ENCODE assay signal across 8 cellular contexts in genomic region chr21:45555557-45556301, GRCh38. TPM values are rescaled to one million over a fixed set of nuclear protein-coding genes. Genes with fewer than 3 reads are reported as not detected.
DNase-seq lines count a peak whose midpoint lies in the region; ATAC-seq lines count a peak whose summit lies in the region.

No MANE protein-coding gene starts in this region.

- H3K36me3 Mint-ChIP-seq in CD8-positive, alpha-beta memory T cell: peaks cover 0 to 3% (median 0%) of the 10 kb centered on the region in 3 donors

- H3K4me3 ChIP-seq in CD8-positive, alpha-beta memory T cell (ENCODE audit: low read length): peak overlapping the region; percentile 34
- H3K4me3 ChIP-seq in H7 (ENCODE audit: insufficient read depth, low read depth, low read length): peak overlapping the region; percentile 61

- no peaks in the 10 kb centered on the region for H3K27me3 ChIP-seq in CD8-positive, alpha-beta memory T cell (ENCODE audit: insufficient read depth, low read length, poor library complexity, severe bottlenecking)
- H3K27me3 ChIP-seq in H7 (ENCODE audit: control insufficient read depth, insufficient read depth, low read length): no peaks in the 10 kb centered on the region

- H3K4me1 Mint-ChIP-seq in CD8-positive, alpha-beta memory T cell: peaks cover 15 to 32% (median 20%) of the 10 kb centered on the region in 3 donors
- H3K4me1 Mint-ChIP-seq in stimulated activated naive CD8-positive, alpha-beta T cell treated with anti-CD3 and anti-CD28 coated beads, Interleukin-15, amount 100 ng/mL, for 72 hours: peaks cover 37% of the 10 kb centered on the region

- POLR2A ChIA-PET in CD8-positive, alpha-beta memory T cell (lab: Charles Lee): no interaction called here

- peak; percentile 71 for ATAC-seq in stimulated activated naive CD8-positive, alpha-beta T cell treated with anti-CD3 and anti-CD28 coated beads, Interleukin-15, amount 100 ng/mL, for 72 hours

- H3K9me3 Mint-ChIP-seq in CD8-positive, alpha-beta memory T cell: no peaks in the 10 kb centered on the region
- no peaks in the 10 kb centered on the region for H3K9me3 Mint-ChIP-seq in stimulated activated naive CD8-positive, alpha-beta T cell treated with anti-CD3 and anti-CD28 coated beads, Interleukin-15, amount 100 ng/mL, for 72 hours

- CTCF ChIA-PET in CD8-positive, alpha-beta memory T cell (lab: Charles Lee): interaction anchor here (0.7 to 1.6 kb wide), 11 partner anchors 13 to 78 kb away, joined by 3 to 6 read pairs (median 4); no protein-coding TSS in a partner anchor

- H3K27ac ChIP-seq in CD8-positive, alpha-beta memory T cell (ENCODE audit: low read depth, low read length): peak overlapping the region; percentile 38

- H3K4me3 Mint-ChIP-seq in CD8-positive, alpha-beta memory T cell: peak overlapping the region in 6 of 7 donors; percentile 19 to 81 (median 54)
- peak overlapping the region; percentile 66 to 73 for H3K4me3 Mint-ChIP-seq in stimulated activated naive CD8-positive, alpha-beta T cell treated with anti-CD3 and anti-CD28 coated beads, Interleukin-15, amount 100 ng/mL, for 72 hours

- H3K27me3 Mint-ChIP-seq in CD8-positive, alpha-beta memory T cell: peaks cover 1 to 4% of the 10 kb centered on the region in 2 donors
- peaks cover 4% of the 10 kb centered on the region for H3K27me3 Mint-ChIP-seq in stimulated activated naive CD8-positive, alpha-beta T cell treated with anti-CD3 and anti-CD28 coated beads, Interleukin-15, amount 100 ng/mL, for 72 hours

- peaks cover 26% of the 10 kb centered on the region for H3K4me1 ChIP-seq in CD8-positive, alpha-beta memory T cell (ENCODE audit: insufficient read depth, low read length)

- H3K36me3 ChIP-seq in CD8-positive, alpha-beta memory T cell (ENCODE audit: insufficient read depth, low read length): no peaks in the 10 kb centered on the region
- no peaks in the 10 kb centered on the region for H3K36me3 ChIP-seq in H7 (replicated peaks; ENCODE audit: control insufficient read depth, insufficient read depth, low read length)

- peak in 3 of 5 donors; percentile 45 to 64 (median 60) for DNase-seq in CD8-positive, alpha-beta memory T cell
- DNase-seq in H7 (peak; percentile 99), NCI-H69 (lab: John Stamatoyannopoulos, UW) (peak; percentile 77), activated T-cell treated with anti-CD3 and anti-CD28 coated beads for 48 hours (ENCODE audit: low read depth) (peak; percentile 62), epidermal melanocyte (ENCODE audit: insufficient read length, low spot score) (peak; percentile 87), mesenteric fat pad (ENCODE audit: low spot score) (peak; percentile 90), NCI-H446 treated with DMSO at 0.1 percent for 48 hours (lab: John Stamatoyannopoulos, UW) (no peak)
- peak; percentile 55 to 67 for DNase-seq in stimulated activated naive CD8-positive, alpha-beta T cell treated with anti-CD3 and anti-CD28 coated beads, Interleukin-15, amount 100 ng/mL, for 72 hours

- H3K27ac Mint-ChIP-seq in CD8-positive, alpha-beta memory T cell: peak overlapping the region in 2 of 8 donors; percentile 45 to 53
- peak overlapping the region in 1 of 2 donors; percentile 90 for H3K27ac Mint-ChIP-seq in stimulated activated naive CD8-positive, alpha-beta T cell treated with anti-CD3 and anti-CD28 coated beads, Interleukin-15, amount 100 ng/mL, for 72 hours

- no peaks in the 10 kb centered on the region for H3K9me3 ChIP-seq in CD8-positive, alpha-beta memory T cell (ENCODE audit: low read length)

RNA-seq across cellular contexts. Expression of gene SLC19A1, which starts 13.5 kb away (rescaled TPM):
- 10 to 100 TPM; 55.7 to 66.8 TPM for total RNA-seq in CD8-positive, alpha-beta memory T cell
- polyA plus RNA-seq in CD8-positive, alpha-beta memory T cell: 7.0 TPM
- total RNA-seq in H7 (2014; rRNA removed; shearing (Covaris generic)): 17.9 and 19.6 TPM in 2 replicates
- total RNA-seq in mesenteric fat pad: 21.7 TPM
